In genomic region chr13:79485014-79485441, GRCh38 we compare ENCODE assay signal across 8 cellular contexts. TPM values are rescaled to one million over a fixed set of nuclear protein-coding genes. Genes with fewer than 3 reads are reported as not detected.
A peak's percentile ranks its signal among the peaks of the same experiment; 100 is the strongest.
DNase-seq lines count a peak whose midpoint lies in the region; ATAC-seq and TF ChIP-seq lines count a peak whose summit lies in the region.

No MANE protein-coding gene starts in this region.

- peak overlapping the region; percentile 63 for H3K4me3 Mint-ChIP-seq in activated naive CD8-positive, alpha-beta T cell
- H3K4me3 Mint-ChIP-seq in activated naive CD8-positive, alpha-beta T cell treated with anti-CD3 and anti-CD28 coated beads for 36 hours, result no peak overlapping the region

- no peaks in the 10 kb centered on the region for H3K9me3 Mint-ChIP-seq in activated naive CD8-positive, alpha-beta T cell (ENCODE audit: low read depth)
- H3K9me3 Mint-ChIP-seq in activated naive CD8-positive, alpha-beta T cell treated with anti-CD3 and anti-CD28 coated beads for 36 hours, result peaks cover 5% of the 10 kb centered on the region

- H3K27ac ChIP-seq in VCaP (peak overlapping the region; percentile 54), subcutaneous abdominal adipose tissue (ENCODE audit: low read depth, low read length) (peak overlapping the region; percentile 43)
- no peak overlapping the region for H3K27ac ChIP-seq in effector memory CD4-positive, alpha-beta T cell (ENCODE audit: insufficient read depth, low read length, poor library complexity, severe bottlenecking)

- no peaks in the 10 kb centered on the region for H3K36me3 ChIP-seq in subcutaneous abdominal adipose tissue (ENCODE audit: control insufficient read depth in 5 of 5, insufficient read depth in 5 of 5, low read length in 5 of 5)
- H3K36me3 ChIP-seq in effector memory CD4-positive, alpha-beta T cell (ENCODE audit: control insufficient read depth, insufficient read depth, low read length), result no peaks in the 10 kb centered on the region

- H3K27ac Mint-ChIP-seq in activated naive CD8-positive, alpha-beta T cell, result peak overlapping the region; percentile 64
- no peak overlapping the region for H3K27ac Mint-ChIP-seq in activated naive CD8-positive, alpha-beta T cell treated with anti-CD3 and anti-CD28 coated beads for 36 hours

- no peaks in the 10 kb centered on the region for H3K9me3 ChIP-seq in subcutaneous abdominal adipose tissue (ENCODE audit: control insufficient read depth in 5 of 5, low read length in 5 of 5)
- H3K9me3 ChIP-seq in effector memory CD4-positive, alpha-beta T cell (ENCODE audit: control insufficient read depth, low read length), result no peaks in the 10 kb centered on the region

- no peaks in the 10 kb centered on the region for H3K27me3 Mint-ChIP-seq in activated naive CD8-positive, alpha-beta T cell
- H3K27me3 Mint-ChIP-seq in activated naive CD8-positive, alpha-beta T cell treated with anti-CD3 and anti-CD28 coated beads for 36 hours, result peaks cover 5% of the 10 kb centered on the region

- intact Hi-C loops in left ventricle myocardium superior (cut with micrococcal nuclease), result loop anchor here (10.0 kb wide), 1 partner anchor 50 kb away; no protein-coding TSS in a partner anchor

- H3K4me1 ChIP-seq in subcutaneous abdominal adipose tissue (ENCODE audit: control insufficient read depth in 5 of 5, insufficient read depth in 5 of 5, low read length in 5 of 5), result peaks cover 0 to 52% (median 33%) of the 10 kb centered on the region in 5 donors
- peaks cover 6% of the 10 kb centered on the region for H3K4me1 ChIP-seq in effector memory CD4-positive, alpha-beta T cell (ENCODE audit: control insufficient read depth, insufficient read depth, low read length, poor library complexity, severe bottlenecking)

- peak; percentile 41 for ATAC-seq in left ventricle myocardium superior

- DNase-seq in activated naive CD8-positive, alpha-beta T cell treated with anti-CD3 and anti-CD28 coated beads for 36 hours, result no peak
- DNase-seq in left ventricle myocardium superior, result no peak
- no peak for DNase-seq in NCI-H1930 (lab: John Stamatoyannopoulos, UW)
- no peak for DNase-seq in NCI-H2081 (lab: John Stamatoyannopoulos, UW)
- no peak for DNase-seq in effector memory CD4-positive, alpha-beta T cell

- no peak overlapping the region for H3K4me3 ChIP-seq in subcutaneous abdominal adipose tissue (ENCODE audit: low read depth in 1 of 5, low read length in 5 of 5)
- no peak overlapping the region for H3K4me3 ChIP-seq in effector memory CD4-positive, alpha-beta T cell (ENCODE audit: insufficient read depth, low read depth, low read length, poor library complexity, severe bottlenecking)

- no peak for TF ChIP-seq CTCF in VCaP (conservative IDR thresholded peaks at IDR 0.05)

- no peak overlapping the region for H3K9ac ChIP-seq in subcutaneous abdominal adipose tissue (ENCODE audit: low read length in 5 of 5)

- H3K27me3 ChIP-seq in subcutaneous abdominal adipose tissue (ENCODE audit: control insufficient read depth in 5 of 5, insufficient read depth in 4 of 5, low read length in 5 of 5), result no peaks in the 10 kb centered on the region
- no peaks in the 10 kb centered on the region for H3K27me3 ChIP-seq in effector memory CD4-positive, alpha-beta T cell (replicated peaks; ENCODE audit: control insufficient read depth, insufficient read depth, low read length, poor library complexity, severe bottlenecking)

- H3K4me1 Mint-ChIP-seq in activated naive CD8-positive, alpha-beta T cell (ENCODE audit: low read depth), result peaks cover 72% of the 10 kb centered on the region
- peaks cover 69% of the 10 kb centered on the region for H3K4me1 Mint-ChIP-seq in activated naive CD8-positive, alpha-beta T cell treated with anti-CD3 and anti-CD28 coated beads for 36 hours

- H3K36me3 Mint-ChIP-seq in activated naive CD8-positive, alpha-beta T cell, result peaks cover 19% of the 10 kb centered on the region
- peaks cover 25% of the 10 kb centered on the region for H3K36me3 Mint-ChIP-seq in activated naive CD8-positive, alpha-beta T cell treated with anti-CD3 and anti-CD28 coated beads for 36 hours

RNA-seq across cellular contexts. Expression of gene NDFIP2, which starts 4.1 kb away (rescaled TPM):
- 10 to 100 TPM; 47.6 to 48.8 TPM for total RNA-seq in activated naive CD8-positive, alpha-beta T cell treated with anti-CD3 and anti-CD28 coated beads for 36 hours
- 46.3 TPM for total RNA-seq in left ventricle myocardium superior
